10 cellular contexts compared by ENCODE assay signal in genomic region chr6:106547556-106547955, GRCh38.
A peak's percentile ranks its signal among the peaks of the same experiment; 100 is the strongest.
DNase-seq lines count a peak whose midpoint lies in the region; ATAC-seq and TF ChIP-seq lines count a peak whose summit lies in the region.
"Had no signal": no experiment of that assay in that cellular context is flagged by ENCODE, and none has a peak within 500 bp of the region (broad histone marks: within the 10 kb centered on the region; RNA-seq: fewer than 3 reads in every experiment).

No MANE protein-coding gene starts in this region.

- no peak overlapping the region for H3K9ac ChIP-seq in muscle layer of colon (ENCODE audit: low read length)

- H3K9me3 ChIP-seq in ascending aorta (no peaks in the 10 kb centered on the region), muscle layer of colon (ENCODE audit: low read length) (no peaks in the 10 kb centered on the region)

- H3K4me1 Mint-ChIP-seq in activated naive CD8-positive, alpha-beta T cell (ENCODE audit: low read depth) = peaks cover 42% of the 10 kb centered on the region
- H3K4me1 Mint-ChIP-seq in activated naive CD8-positive, alpha-beta T cell treated with anti-CD3 and anti-CD28 coated beads for 36 hours = peaks cover 35% of the 10 kb centered on the region

- no peaks in the 10 kb centered on the region for H3K27me3 Mint-ChIP-seq in activated naive CD8-positive, alpha-beta T cell
- H3K27me3 Mint-ChIP-seq in activated naive CD8-positive, alpha-beta T cell treated with anti-CD3 and anti-CD28 coated beads for 36 hours = no peaks in the 10 kb centered on the region
- H3K27me3 Mint-ChIP-seq: natural killer cell treated with Interleukin-12 subunit alpha and Interleukin-12 subunit beta and Interleukin-15 and Interleukin-18, amount 100 ng/mL, for 72 hours had no signal

- no peak for DNase-seq in activated naive CD8-positive, alpha-beta T cell treated with anti-CD3 and anti-CD28 coated beads for 36 hours
- DNase-seq in ascending aorta (ENCODE audit: low spot score in 2 of 2) = no peak
- no peak for DNase-seq in NCI-H2107 treated with DMSO at 0.1 percent for 48 hours (lab: John Stamatoyannopoulos, UW; ENCODE audit: unreplicated experiment)
- DNase-seq in NCI-H524 treated with DMSO at 0.1 percent for 48 hours (lab: John Stamatoyannopoulos, UW) = no peak

- intact Hi-C loops in ascending aorta (cut with DNase I) = loop anchor here (2.0 to 5.0 kb wide), 2 partner anchors 37 to 220 kb away; partner anchors contain the start of gene ATG5

- no peaks in the 10 kb centered on the region for H3K9me3 Mint-ChIP-seq in activated naive CD8-positive, alpha-beta T cell (ENCODE audit: low read depth)
- H3K9me3 Mint-ChIP-seq in activated naive CD8-positive, alpha-beta T cell treated with anti-CD3 and anti-CD28 coated beads for 36 hours = peaks cover 8% of the 10 kb centered on the region
- H3K9me3 Mint-ChIP-seq: natural killer cell treated with Interleukin-12 subunit alpha and Interleukin-12 subunit beta and Interleukin-15 and Interleukin-18, amount 100 ng/mL, for 72 hours had no signal

- H3K4me3 ChIP-seq in ascending aorta (no peak overlapping the region), muscle layer of colon (ENCODE audit: low read depth in 1 of 2, low read length in 2 of 2) (no peak overlapping the region), urinary bladder (ENCODE audit: low read depth, low read length) (no peak overlapping the region)

- no peak for TF ChIP-seq CTCF in ascending aorta (IDR thresholded peaks at IDR 0.05)

- peak overlapping the region; percentile 71 to 79 for H3K27ac ChIP-seq in ascending aorta
- peak overlapping the region; percentile 34 for H3K27ac ChIP-seq in muscle layer of colon (ENCODE audit: low read depth, low read length)
- H3K27ac ChIP-seq in urinary bladder (ENCODE audit: low read depth) = peak overlapping the region; percentile 5
- H3K27ac ChIP-seq: WERI-Rb-1 had no signal

- H3K27me3 ChIP-seq in ascending aorta (no peaks in the 10 kb centered on the region), muscle layer of colon (ENCODE audit: control insufficient read depth in 1 of 2, insufficient read depth in 2 of 2, low read length in 2 of 2) (no peaks in the 10 kb centered on the region)

- no peak overlapping the region for H3K4me3 Mint-ChIP-seq in activated naive CD8-positive, alpha-beta T cell
- H3K4me3 Mint-ChIP-seq in activated naive CD8-positive, alpha-beta T cell treated with anti-CD3 and anti-CD28 coated beads for 36 hours = no peak overlapping the region
- H3K4me3 Mint-ChIP-seq: natural killer cell treated with Interleukin-12 subunit alpha and Interleukin-12 subunit beta and Interleukin-15 and Interleukin-18, amount 100 ng/mL, for 72 hours had no signal

- H3K36me3 ChIP-seq in ascending aorta (no peaks in the 10 kb centered on the region), muscle layer of colon (ENCODE audit: insufficient read depth, low read length) (no peaks in the 10 kb centered on the region), urinary bladder (ENCODE audit: insufficient read depth) (peaks cover 2% of the 10 kb centered on the region)
- H3K36me3 ChIP-seq: WERI-Rb-1 had no signal

- H3K4me1 ChIP-seq in ascending aorta = peaks cover 14 to 19% of the 10 kb centered on the region in 2 donors
- peaks cover 6% of the 10 kb centered on the region for H3K4me1 ChIP-seq in muscle layer of colon (ENCODE audit: insufficient read depth, low read length)
- peaks cover 2% of the 10 kb centered on the region for H3K4me1 ChIP-seq in urinary bladder (ENCODE audit: insufficient read depth)

- 69% methylated on average over 1 of the region's 1 CpG for WGBS in urinary bladder

- peaks cover 36% of the 10 kb centered on the region for H3K36me3 Mint-ChIP-seq in activated naive CD8-positive, alpha-beta T cell
- H3K36me3 Mint-ChIP-seq in activated naive CD8-positive, alpha-beta T cell treated with anti-CD3 and anti-CD28 coated beads for 36 hours = peaks cover 64% of the 10 kb centered on the region

- ATAC-seq in HG03039 (IDR thresholded peaks at IDR 0.05; ENCODE audit: unreplicated experiment) = no peak
- ATAC-seq: natural killer cell treated with Interleukin-12 subunit alpha and Interleukin-12 subunit beta and Interleukin-15 and Interleukin-18, amount 100 ng/mL, for 72 hours had no signal

- H3K27ac Mint-ChIP-seq in activated naive CD8-positive, alpha-beta T cell = peak overlapping the region; percentile 90
- H3K27ac Mint-ChIP-seq in activated naive CD8-positive, alpha-beta T cell treated with anti-CD3 and anti-CD28 coated beads for 36 hours = no peak overlapping the region

Comparison
In these comparisons a context has a peak if more than half of its experiments do, and no peak if none do; other contexts are left out.
1. H3K27ac ChIP-seq: peak in every context shown above with its lines; median percentile 75 in ascending aorta; 34 in muscle layer of colon; 5 in urinary bladder.